1 cellular context compared by ENCODE assay signal in the genomic region with DNA sequence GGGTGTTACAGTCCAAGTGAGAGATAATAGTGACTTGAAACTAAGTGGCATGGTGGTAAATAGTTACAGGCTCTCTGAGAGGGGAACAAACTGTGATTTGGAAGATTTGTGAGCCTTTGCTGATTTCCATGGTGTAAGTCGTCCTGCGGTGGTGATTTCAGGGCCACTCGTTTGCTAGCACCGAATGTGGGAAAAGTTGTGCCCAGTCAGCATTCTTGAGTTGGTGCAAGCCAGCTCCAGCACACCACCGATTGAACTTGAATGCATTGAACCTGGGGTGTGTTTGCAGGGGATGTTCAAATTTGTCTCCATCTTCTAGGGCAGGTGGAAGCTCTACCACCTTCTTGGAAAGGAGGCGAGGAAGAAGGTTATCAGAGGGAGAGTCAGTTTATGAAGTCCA.
TF ChIP-seq lines count a peak whose summit lies in the region.

No MANE protein-coding gene starts in this region.

TF ChIP-seq in A549, 52 proteins besides CTCF, POLR2A, EP300 and RAD21 (continued from another document):
- TF ChIP-seq PBX3 (IDR thresholded peaks at IDR 0.05) (no peak), CEBPB (IDR thresholded peaks at IDR 0.05) (no peak)
